8 cellular contexts compared by ENCODE assay signal in genomic region chr11:64778223-64778472, GRCh38. TPM values are rescaled to one million over a fixed set of nuclear protein-coding genes. Genes with fewer than 3 reads are reported as not detected.
A peak's percentile ranks its signal among the peaks of the same experiment; 100 is the strongest.
DNase-seq lines count a peak whose midpoint lies in the region; ATAC-seq, FAIRE-seq and TF ChIP-seq lines count a peak whose summit lies in the region.

No MANE protein-coding gene starts in this region.

- H3K4me1 ChIP-seq in OCI-LY7 (ENCODE audit: insufficient read depth, low read length, poor library complexity, severe bottlenecking) (peaks cover 70% of the 10 kb centered on the region), fibroblast of lung (ENCODE audit: control insufficient read depth, extremely low read depth, insufficient read depth, low read length) (peaks cover 12% of the 10 kb centered on the region)

- H3K9me3 Mint-ChIP-seq in activated CD4-positive, alpha-beta T cell treated with anti-CD3 and anti-CD28 coated beads for 36 hours (ENCODE audit: low read depth), result no peaks in the 10 kb centered on the region

- H3K27ac ChIP-seq in OCI-LY7 (ENCODE audit: low read depth, low read length, poor library complexity, severe bottlenecking) (peak overlapping the region; percentile 91), fibroblast of lung (ENCODE audit: insufficient read depth, low read length) (peak overlapping the region; percentile 93)

- peak overlapping the region; percentile 99 for H3K4me3 ChIP-seq in OCI-LY7 (ENCODE audit: low read depth, low read length, poor library complexity, severe bottlenecking)
- peak overlapping the region; percentile 41 to 81 (median 61) for H3K4me3 ChIP-seq in fibroblast of lung (replicated peaks in 1 of 4; ENCODE audit: control extremely low read depth in 1 of 4, insufficient read depth in 1 of 4, low read depth in 3 of 4, low read length in 4 of 4)
- H3K4me3 ChIP-seq in skeletal muscle cell (ENCODE audit: low read depth, low read length), result peak overlapping the region; percentile 71

- H3K9me2 ChIP-seq in OCI-LY7 (ENCODE audit: insufficient read depth, low read length), result no peaks in the 10 kb centered on the region

- H3K9me3 ChIP-seq in OCI-LY7 (ENCODE audit: low read length) (no peaks in the 10 kb centered on the region), fibroblast of lung (ENCODE audit: control insufficient read depth, insufficient read depth, low read depth, low read length) (no peaks in the 10 kb centered on the region)

- peak overlapping the region; percentile 48; the same call in 1 of the 2 replicates for H3K4me2 ChIP-seq in OCI-LY7 (ENCODE audit: low read length)
- H3K4me2 ChIP-seq in fibroblast of lung (ENCODE audit: extremely low read depth, insufficient read depth, low read length), result no peak overlapping the region

- POLR2A ChIA-PET in activated CD4-positive, alpha-beta T cell treated with anti-CD3 and anti-CD28 coated beads for 36 hours (lab: Charles Lee), result interaction anchor here (0.7 to 2.1 kb wide), 10 partner anchors 13 to 1080 kb away, joined by 3 to 21 read pairs (median 6); partner anchors contain the start of genes CFL1, MALAT1, PRDX5 and TRMT112
- POLR2A ChIA-PET in OCI-LY7 (lab: Charles Lee), result interaction anchor here (0.6 to 2.2 kb wide), 9 partner anchors 7 to 109 kb away, joined by 3 to 9 read pairs (median 3); partner anchors contain the start of gene PYGM

- no peak for FAIRE-seq in GM19239 (lab: Jason Lieb, UNC)

- H4K20me1 ChIP-seq in OCI-LY7 (ENCODE audit: insufficient read depth, low read length), result peaks cover 41% of the 10 kb centered on the region
- peaks cover 4% of the 10 kb centered on the region for H4K20me1 ChIP-seq in fibroblast of lung (ENCODE audit: control insufficient read depth, extremely low read depth, insufficient read depth, low read length)

- H3K27ac Mint-ChIP-seq in activated CD4-positive, alpha-beta T cell treated with anti-CD3 and anti-CD28 coated beads for 36 hours, result peak overlapping the region; percentile 99

- TF ChIP-seq CTCF in OCI-LY7 (conservative IDR thresholded peaks at IDR 0.05; ENCODE audit: low read length) (no peak), fibroblast of lung (conservative IDR thresholded peaks at IDR 0.05 in 1 of 2, IDR thresholded peaks at IDR 0.05 in 1 of 2; ENCODE audit: low read depth in 1 of 2, low read length in 2 of 2) (no peak)

- H3K27me3 ChIP-seq in fibroblast of lung (ENCODE audit: control insufficient read depth, insufficient read depth, low read length), result no peaks in the 10 kb centered on the region

- intact Hi-C loops in activated CD4-positive, alpha-beta T cell treated with anti-CD3 and anti-CD28 coated beads for 36 hours (cut with DNase I, micrococcal nuclease), result loop anchor here (1.0 to 10.0 kb wide), 23 partner anchors 11 to 1489 kb away; partner anchors contain the start of genes EHD1 (in 2 of the 2), ZNHIT2 (in 2 of the 2), CDCA5 (in 1 of the 2) and ESRRA (in 1 of the 2)
- intact Hi-C loops in OCI-LY7 (cut with micrococcal nuclease; ENCODE audit: unreplicated experiment), result loop anchor here (1.0 to 10.0 kb wide), 4 partner anchors 25 to 337 kb away; partner anchors contain the start of genes MAP4K2, TM7SF2 and ZNHIT2

- H3K36me3 ChIP-seq in OCI-LY7 (ENCODE audit: insufficient read depth, low read length) (peaks cover 44% of the 10 kb centered on the region), fibroblast of lung (ENCODE audit: control insufficient read depth, insufficient read depth, low read length) (peaks cover 17% of the 10 kb centered on the region)

- H3K4me1 Mint-ChIP-seq in activated CD4-positive, alpha-beta T cell treated with anti-CD3 and anti-CD28 coated beads for 36 hours, result peaks cover 63% of the 10 kb centered on the region

- no TSS peak for BruUV-seq in OCI-LY7 (replicated peaks; lab: Mats Ljungman, UMichigan)

- peak overlapping the region; percentile 98 for H3K9ac ChIP-seq in fibroblast of lung (ENCODE audit: insufficient read depth, low read length)

- peaks cover 47% of the 10 kb centered on the region for H3K36me3 Mint-ChIP-seq in activated CD4-positive, alpha-beta T cell treated with anti-CD3 and anti-CD28 coated beads for 36 hours (ENCODE audit: low read depth)

- CTCF ChIA-PET in activated CD4-positive, alpha-beta T cell treated with anti-CD3 and anti-CD28 coated beads for 36 hours (lab: Charles Lee), result interaction anchor here (0.6 to 1.6 kb wide), 7 partner anchors 10 to 473 kb away, joined by 3 to 5 read pairs (median 3); partner anchors contain the start of genes ARL2, ESRRA and MEN1
- CTCF ChIA-PET in OCI-LY7 (lab: Charles Lee; ENCODE audit: unreplicated experiment), result interaction anchor here (0.6 to 0.8 kb wide), 2 partner anchors 16 to 1082 kb away, joined by 3 read pairs; no protein-coding TSS in a partner anchor

- no peak for DNase-seq in activated CD4-positive, alpha-beta T cell treated with anti-CD3 and anti-CD28 coated beads for 36 hours
- DNase-seq in activated CD4-positive, alpha-beta T cell treated with anti-CD3 and anti-CD28 coated beads, Interleukin-2, amount 50 U/mL, for 4 hours, result no peak
- DNase-seq in OCI-LY7 (ENCODE audit: low spot score) (no peak), fibroblast of lung (ENCODE audit: low read depth in 2 of 2) (no peak), skeletal muscle cell (ENCODE audit: low read depth) (no peak), GM19239 (ENCODE audit: insufficient read length, low spot score) (no peak), activated gamma-delta T cell (lab: John Stamatoyannopoulos, UW) (no peak)

- peak overlapping the region; percentile 88 for H3K4me3 Mint-ChIP-seq in activated CD4-positive, alpha-beta T cell treated with anti-CD3 and anti-CD28 coated beads for 36 hours

- ATAC-seq in activated CD4-positive, alpha-beta T cell treated with anti-CD3 and anti-CD28 coated beads for 36 hours, result peak; percentile 0
- ATAC-seq in GM18511 (IDR thresholded peaks at IDR 0.05; ENCODE audit: unreplicated experiment), result no peak

- H3K79me2 ChIP-seq in OCI-LY7 (ENCODE audit: insufficient read depth, low read depth, low read length) (peaks cover 53% of the 10 kb centered on the region), fibroblast of lung (ENCODE audit: control insufficient read depth, insufficient read depth, low read length) (peaks cover 43% of the 10 kb centered on the region)

- no peak overlapping the region for H2AFZ ChIP-seq in OCI-LY7 (ENCODE audit: low read length)
- no peak overlapping the region for H2AFZ ChIP-seq in fibroblast of lung (ENCODE audit: low read length)

- no peaks in the 10 kb centered on the region for H3K27me3 Mint-ChIP-seq in activated CD4-positive, alpha-beta T cell treated with anti-CD3 and anti-CD28 coated beads for 36 hours

RNA-seq across cellular contexts. Expression of gene SF1, which starts 0.2 kb away (rescaled TPM):
- 100 to 1,000 TPM; 318 to 362 TPM for total RNA-seq in activated CD4-positive, alpha-beta T cell treated with anti-CD3 and anti-CD28 coated beads for 36 hours
- 247 and 261 TPM in 2 replicates for total RNA-seq in OCI-LY7 (2014; rRNA removed; shearing (Covaris generic))
- total RNA-seq in OCI-LY7 (2022) (535 TPM in 2 replicates), fibroblast of lung (62.7 and 78.9 TPM in 2 replicates)
- 105 and 133 TPM in 2 replicates for polyA plus RNA-seq in fibroblast of lung
- 147 and 153 TPM in 2 replicates for polyA plus RNA-seq in fibroblast of lung (2012)
- polyA minus RNA-seq in fibroblast of lung (ENCODE audit: low replicate concordance), result 73.2 and 89.6 TPM in 2 replicates

RNA-seq across cellular contexts. Expression of gene PYGM, which starts 18.4 kb away (rescaled TPM):
- total RNA-seq in activated CD4-positive, alpha-beta T cell treated with anti-CD3 and anti-CD28 coated beads for 36 hours, result 1 to 10 TPM in 1 of 2 experiments, under 1 TPM in 1; 0.87 to 1.5 TPM
- 2.2 and 10.1 TPM in 2 replicates for total RNA-seq in OCI-LY7 (2014; rRNA removed; shearing (Covaris generic))
- total RNA-seq in OCI-LY7 (2022) (2.2 and 2.4 TPM in 2 replicates), fibroblast of lung (0.26 and 0.50 TPM in 2 replicates)
- polyA plus RNA-seq in fibroblast of lung, result 0.18 and 1.9 TPM in 2 replicates
- 0.22 and 3.1 TPM in 2 replicates for polyA plus RNA-seq in fibroblast of lung (2012)
- 0.11 and 4.9 TPM in 2 replicates for polyA minus RNA-seq in fibroblast of lung (ENCODE audit: low replicate concordance)

RNA-seq across cellular contexts. Expression of gene MAP4K2, which starts 24.9 kb away (rescaled TPM):
- 10 to 100 TPM; 54.0 to 57.3 TPM for total RNA-seq in activated CD4-positive, alpha-beta T cell treated with anti-CD3 and anti-CD28 coated beads for 36 hours
- 109 and 115 TPM in 2 replicates for total RNA-seq in OCI-LY7 (2014; rRNA removed; shearing (Covaris generic))
- total RNA-seq in OCI-LY7 (2022) (110 and 122 TPM in 2 replicates), fibroblast of lung (4.9 and 9.2 TPM in 2 replicates)
- polyA plus RNA-seq in fibroblast of lung, result 6.4 and 9.2 TPM in 2 replicates
- 6.5 and 12.0 TPM in 2 replicates for polyA plus RNA-seq in fibroblast of lung (2012)
- 34.1 and 53.5 TPM in 2 replicates for polyA minus RNA-seq in fibroblast of lung (ENCODE audit: low replicate concordance)

RNA-seq across cellular contexts. Expression of gene MEN1, which starts 32.2 kb away (rescaled TPM):
- 10 to 100 TPM; 34.8 to 38.5 TPM for total RNA-seq in activated CD4-positive, alpha-beta T cell treated with anti-CD3 and anti-CD28 coated beads for 36 hours
- total RNA-seq in OCI-LY7 (2014; rRNA removed; shearing (Covaris generic)), result 29.8 and 44.4 TPM in 2 replicates
- total RNA-seq in OCI-LY7 (2022) (71.6 and 72.4 TPM in 2 replicates), fibroblast of lung (12.1 and 13.7 TPM in 2 replicates)
- polyA plus RNA-seq in fibroblast of lung, result 8.9 and 14.2 TPM in 2 replicates
- 15.3 and 28.8 TPM in 2 replicates for polyA plus RNA-seq in fibroblast of lung (2012)
- polyA minus RNA-seq in fibroblast of lung (ENCODE audit: low replicate concordance), result 32.7 and 60.9 TPM in 2 replicates

RNA-seq across cellular contexts. Expression of gene RASGRP2, which starts 34.2 kb away (rescaled TPM):
- 1 to 10 TPM; 5.6 to 5.9 TPM for total RNA-seq in activated CD4-positive, alpha-beta T cell treated with anti-CD3 and anti-CD28 coated beads for 36 hours
- 127 and 145 TPM in 2 replicates for total RNA-seq in OCI-LY7 (2014; rRNA removed; shearing (Covaris generic))
- total RNA-seq in OCI-LY7 (2022) (195 and 205 TPM in 2 replicates), fibroblast of lung (0.26 and 1.2 TPM in 2 replicates)
- polyA plus RNA-seq in fibroblast of lung, result 0.71 and 5.2 TPM in 2 replicates
- polyA plus RNA-seq in fibroblast of lung (2012), result 1.8 and 9.9 TPM in 2 replicates
- polyA minus RNA-seq in fibroblast of lung (ENCODE audit: low replicate concordance), result 0.22 and 8.6 TPM in 2 replicates
